9 cellular contexts compared by ENCODE assay signal in genomic region chr17:78154903-78155811, GRCh38. TPM values are rescaled to one million over a fixed set of nuclear protein-coding genes. Genes with fewer than 3 reads are reported as not detected.
DNase-seq lines count a peak whose midpoint lies in the region; ATAC-seq and TF ChIP-seq lines count a peak whose summit lies in the region.
"Had no signal": no experiment of that assay in that cellular context is flagged by ENCODE, and none has a peak within 500 bp of the region (broad histone marks: within the 10 kb centered on the region; RNA-seq: fewer than 3 reads in every experiment).

No MANE protein-coding gene starts in this region.

- POLR2A ChIA-PET in HEK293 (lab: Yijun Ruan, JAX) = interaction anchor here (1.0 kb wide), 1 partner anchor 15 kb away, joined by 4 read pairs; no protein-coding TSS in a partner anchor

- H3K4me1 ChIP-seq in HEK293 (ENCODE audit: control insufficient read depth, insufficient read depth, low read length) (no peaks in the 10 kb centered on the region), mucosa of descending colon (ENCODE audit: low read depth) (peaks cover 21% of the 10 kb centered on the region)

- no peaks in the 10 kb centered on the region for H3K36me3 ChIP-seq in HEK293 (ENCODE audit: control insufficient read depth in 2 of 2, insufficient read depth in 1 of 2, low read length in 2 of 2)
- no peaks in the 10 kb centered on the region for H3K36me3 ChIP-seq in mucosa of descending colon (ENCODE audit: low read depth)

- H3K4me3 ChIP-seq in HEK293 (ENCODE audit: low read depth, low read length) (no peak overlapping the region), mucosa of descending colon (no peak overlapping the region)

- DNase-seq in NOMO-1 treated with DMSO at 0.1 percent for 48 hours (lab: John Stamatoyannopoulos, UW; ENCODE audit: unreplicated experiment) = peak; percentile 78
- peak in 1 of 3 donors; percentile 73 for DNase-seq in mucosa of descending colon
- no peak for DNase-seq in DMS 273 treated with DMSO at 0.1 percent for 48 hours (lab: John Stamatoyannopoulos, UW)
- no peak for DNase-seq in left ventricle myocardium superior
- no peak for DNase-seq in anterior cingulate cortex (lab: John Stamatoyannopoulos, UW)
- DNase-seq: PC-3 had no signal

- no peak overlapping the region for H3K27ac ChIP-seq in HEK293 (ENCODE audit: extremely low read depth, low read depth, low read length)

- CTCF ChIA-PET in HEK293 (lab: Yijun Ruan, JAX) = interaction anchor here (1.2 kb wide), 1 partner anchor 19 kb away, joined by 3 read pairs; no protein-coding TSS in a partner anchor

- intact Hi-C loops in mucosa of descending colon (cut with DNase I, micrococcal nuclease) (no loop called here), left ventricle myocardium superior (cut with micrococcal nuclease) (no loop called here)

- ATAC-seq in GM18519 (IDR thresholded peaks at IDR 0.05; ENCODE audit: low FRiP score, unreplicated experiment) (peak; percentile 42), mucosa of descending colon (peak; percentile 76), left ventricle myocardium superior (no peak), HG03039 (IDR thresholded peaks at IDR 0.05; ENCODE audit: unreplicated experiment) (no peak)
- ATAC-seq: PC-3 had no signal

- H3K9me3 ChIP-seq in HEK293 (ENCODE audit: control insufficient read depth, insufficient read depth, low read depth, low read length) (no peaks in the 10 kb centered on the region), mucosa of descending colon (no peaks in the 10 kb centered on the region)

- TF ChIP-seq CTCF in HEK293 (tag by site-specific recombination; IDR thresholded peaks at IDR 0.05) (no peak), mucosa of descending colon (IDR thresholded peaks at IDR 0.05) (no peak)

TF ChIP-seq in HEK293, 187 proteins besides CTCF, POLR2A, EP300 and RAD21:
- TF ChIP-seq ZNF777 (tag by site-specific recombination; IDR thresholded peaks at IDR 0.05; ENCODE audit: borderline replicate concordance) = no peak
- TF ChIP-seq, protein P1, sequence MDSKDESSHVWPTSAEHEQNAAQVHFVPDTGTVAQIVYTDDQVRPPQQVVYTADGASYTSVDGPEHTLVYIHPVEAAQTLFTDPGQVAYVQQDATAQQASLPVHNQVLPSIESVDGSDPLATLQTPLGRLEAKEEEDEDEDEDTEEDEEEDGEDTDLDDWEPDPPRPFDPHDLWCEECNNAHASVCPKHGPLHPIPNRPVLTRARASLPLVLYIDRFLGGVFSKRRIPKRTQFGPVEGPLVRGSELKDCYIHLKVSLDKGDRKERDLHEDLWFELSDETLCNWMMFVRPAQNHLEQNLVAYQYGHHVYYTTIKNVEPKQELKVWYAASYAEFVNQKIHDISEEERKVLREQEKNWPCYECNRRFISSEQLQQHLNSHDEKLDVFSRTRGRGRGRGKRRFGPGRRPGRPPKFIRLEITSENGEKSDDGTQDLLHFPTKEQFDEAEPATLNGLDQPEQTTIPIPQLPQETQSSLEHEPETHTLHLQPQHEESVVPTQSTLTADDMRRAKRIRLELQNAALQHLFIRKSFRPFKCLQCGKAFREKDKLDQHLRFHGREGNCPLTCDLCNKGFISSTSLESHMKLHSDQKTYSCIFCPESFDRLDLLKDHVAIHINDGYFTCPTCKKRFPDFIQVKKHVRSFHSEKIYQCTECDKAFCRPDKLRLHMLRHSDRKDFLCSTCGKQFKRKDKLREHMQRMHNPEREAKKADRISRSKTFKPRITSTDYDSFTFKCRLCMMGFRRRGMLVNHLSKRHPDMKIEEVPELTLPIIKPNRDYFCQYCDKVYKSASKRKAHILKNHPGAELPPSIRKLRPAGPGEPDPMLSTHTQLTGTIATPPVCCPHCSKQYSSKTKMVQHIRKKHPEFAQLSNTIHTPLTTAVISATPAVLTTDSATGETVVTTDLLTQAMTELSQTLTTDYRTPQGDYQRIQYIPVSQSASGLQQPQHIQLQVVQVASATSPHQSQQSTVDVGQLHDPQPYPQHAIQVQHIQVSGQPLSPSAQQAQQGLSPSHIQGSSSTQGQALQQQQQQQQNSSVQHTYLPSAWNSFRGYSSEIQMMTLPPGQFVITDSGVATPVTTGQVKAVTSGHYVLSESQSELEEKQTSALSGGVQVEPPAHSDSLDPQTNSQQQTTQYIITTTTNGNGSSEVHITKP (tag by site-specific recombination; IDR thresholded peaks at IDR 0.05) = peak; percentile 97
- peak; percentile 88 for TF ChIP-seq ZBTB17 (tag by site-specific recombination; IDR thresholded peaks at IDR 0.05)
- no peak for TF ChIP-seq ZNF791 (tag by site-specific recombination; IDR thresholded peaks at IDR 0.05)
- TF ChIP-seq ZNF121 (tag by site-specific recombination; IDR thresholded peaks at IDR 0.05) = 0 out of 2 replicates have a peak, but pooled peaks have one; percentile 27
TF ChIP-seq in HEK293: peak in this region for 3.

RNA-seq across cellular contexts. Expression of gene C17orf99, which starts 9.0 kb away (rescaled TPM):
- not detected for total RNA-seq in mucosa of descending colon
- not detected for total RNA-seq in left ventricle myocardium superior

RNA-seq across cellular contexts. Expression of gene SYNGR2, which starts 13.2 kb away (rescaled TPM):
- total RNA-seq in mucosa of descending colon (100 to 1,000 TPM in 2 of 3 donors, 10 to 100 TPM in 1; 90.4 to 202 (median 196) TPM), left ventricle myocardium superior (120 TPM)

RNA-seq across cellular contexts. Expression of gene TMC8, which starts 24.6 kb away (rescaled TPM):
- total RNA-seq in mucosa of descending colon (10 to 100 TPM in 1 of 3 donors, 1 to 10 TPM in 2; 6.0 to 11.4 (median 8.5) TPM), left ventricle myocardium superior (1.5 TPM)

RNA-seq across cellular contexts. Expression of gene TMC6, which starts 26.6 kb away (rescaled TPM):
- total RNA-seq in mucosa of descending colon (100 to 1,000 TPM in 2 of 3 donors, 10 to 100 TPM in 1; 53.8 to 108 (median 105) TPM), left ventricle myocardium superior (69.2 TPM)

RNA-seq across cellular contexts. Expression of gene TK1, which starts 31.7 kb away (rescaled TPM):
- total RNA-seq in mucosa of descending colon = 10 to 100 TPM in 2 of 3 donors, 1 to 10 TPM in 1; 8.9 to 46.5 (median 10.2) TPM
- total RNA-seq in left ventricle myocardium superior = 2.1 TPM

Comparison
In these comparisons a context has a peak if more than half of its experiments do, and no peak if none do; other contexts are left out.
1. ATAC-seq: peak in GM18519 (single experiment) and mucosa of descending colon (single experiment); none in left ventricle myocardium superior (single experiment) and HG03039 (single experiment).